ENCODE assay signal across 1 cellular context in the genomic region with DNA sequence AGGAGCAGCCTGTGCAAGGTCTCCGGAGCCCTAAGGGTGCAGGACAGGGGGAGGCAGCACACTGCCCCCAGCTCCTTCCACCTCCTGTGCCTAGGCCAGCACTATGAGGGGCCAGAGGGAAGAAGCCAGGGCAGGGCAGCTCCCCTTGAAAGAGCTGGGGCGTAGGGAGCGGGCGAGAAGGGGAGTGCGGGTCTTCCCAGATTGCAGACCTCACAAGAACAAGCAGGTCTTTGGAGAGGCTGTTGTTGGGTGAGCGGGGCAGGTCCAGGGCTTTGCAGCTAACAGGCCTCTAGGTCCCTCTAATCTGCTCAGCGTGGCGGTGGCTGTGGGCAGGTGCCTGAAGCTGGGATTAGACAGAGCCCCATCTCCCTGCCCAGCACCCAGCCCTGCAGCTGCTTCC.
TF ChIP-seq lines count a peak whose summit lies in the region.

No MANE protein-coding gene starts in this region.

TF ChIP-seq in H1, 55 proteins besides CTCF, POLR2A, EP300 and RAD21:
- TF ChIP-seq CHD1 (IDR thresholded peaks at IDR 0.05; ENCODE audit: low read depth, low read length) (no peak), MAFK (IDR thresholded peaks at IDR 0.05; ENCODE audit: low read depth, low read length) (no peak), POLR2AphosphoS5 (IDR thresholded peaks at IDR 0.05; ENCODE audit: low read depth, low read length) (no peak), TCF12 (IDR thresholded peaks at IDR 0.05; ENCODE audit: low read depth, low read length) (no peak), GABPA (IDR thresholded peaks at IDR 0.05; ENCODE audit: borderline replicate concordance, insufficient read depth, low read length) (no peak), RXRA (IDR thresholded peaks at IDR 0.05; ENCODE audit: insufficient read depth, low read depth, low read length) (no peak), RBBP5 (IDR thresholded peaks at IDR 0.05; ENCODE audit: borderline replicate concordance, low read depth, low read length) (no peak)
- TF ChIP-seq, protein P1, sequence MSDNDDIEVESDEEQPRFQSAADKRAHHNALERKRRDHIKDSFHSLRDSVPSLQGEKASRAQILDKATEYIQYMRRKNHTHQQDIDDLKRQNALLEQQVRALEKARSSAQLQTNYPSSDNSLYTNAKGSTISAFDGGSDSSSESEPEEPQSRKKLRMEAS (IDR thresholded peaks at IDR 0.05), result no peak
